In the genomic region with DNA sequence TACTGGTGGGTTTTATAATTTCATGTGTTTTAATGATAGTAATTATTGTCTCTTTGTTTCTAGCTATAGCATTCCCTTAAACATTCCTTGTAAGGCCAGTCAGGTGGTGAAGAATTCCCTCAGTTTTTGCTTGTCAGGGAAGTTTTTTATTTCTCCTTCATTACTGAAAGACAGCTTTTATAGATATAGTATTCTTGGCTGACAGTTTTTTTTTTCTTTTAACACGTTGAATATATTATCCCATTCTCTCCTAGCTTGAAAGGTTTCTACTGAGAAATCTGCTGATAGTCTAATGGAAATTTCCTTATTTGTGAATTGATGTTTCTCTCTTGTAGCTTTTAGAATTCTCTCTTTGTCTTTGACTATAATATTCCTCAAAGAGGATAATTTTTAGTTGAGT, we compare ENCODE assay signal across 28 cellular contexts.
"Had no signal": no experiment of that assay in that cellular context is flagged by ENCODE, and none has a peak within 500 bp of the region (broad histone marks: within the 10 kb centered on the region; RNA-seq: fewer than 3 reads in every experiment).

No MANE protein-coding gene starts in this region.

- H3K27me3 Mint-ChIP-seq: stimulated activated memory B cell treated with anti-CD40 and anti-IgM and Interleukin-4, amounts not matched to agents 10 μg/mL and 1 μg/mL and 100 μg/mL, for 72 hours; stimulated activated naive B cell treated with anti-CD40 and anti-IgM and Interleukin-4, amounts not matched to agents 10 μg/mL and 1 μg/mL and 100 μg/mL, for 72 hours; stimulated activated naive CD8-positive, alpha-beta T cell treated with anti-CD3 and anti-CD28 coated beads, Interleukin-15, amount 100 ng/mL, for 72 hours; stimulated activated naive CD8-positive, alpha-beta T cell treated with anti-CD3 and anti-CD28 coated beads, Interleukin-15, Interleukin-2, amounts not matched to agents 100 ng/mL and 50 ng/mL, for 24 hours; type B pancreatic cell had no signal

- H3K4me1 Mint-ChIP-seq: stimulated activated effector memory CD8-positive, alpha-beta T cell treated with anti-CD3 and anti-CD28 coated beads, Interleukin-12 subunit alpha, Interleukin-12 subunit beta, amount 100 ng/mL, for 72 hours; stimulated activated memory B cell treated with anti-CD40 and anti-IgM and Interleukin-4, amounts not matched to agents 10 μg/mL and 1 μg/mL and 100 μg/mL, for 72 hours; stimulated activated naive B cell treated with anti-CD40 and anti-IgM and Interleukin-4, amounts not matched to agents 10 μg/mL and 1 μg/mL and 100 μg/mL, for 72 hours; stimulated activated naive CD8-positive, alpha-beta T cell treated with anti-CD3 and anti-CD28 coated beads, Interleukin-15, amount 100 ng/mL, for 72 hours had no signal

- DNase-seq: stimulated activated CD4-positive, alpha-beta T cell treated with anti-CD3 and anti-CD28 coated beads, Interleukin-2, amount 100 ng/mL, for 48 hours; stimulated activated CD4-positive, alpha-beta T cell treated with anti-CD3 and anti-CD28 coated beads, Interleukin-4, amount 100 ng/mL, for 1 hour; stimulated activated CD4-positive, alpha-beta T cell treated with anti-CD3 and anti-CD28 coated beads, Interleukin-4, amount 100 ng/mL, for 24 hours; stimulated activated CD4-positive, alpha-beta T cell treated with anti-CD3 and anti-CD28 coated beads, Interleukin-4, amount 100 ng/mL, for 4 hours; stimulated activated CD8-positive, alpha-beta memory T cell treated with anti-CD3 and anti-CD28 coated beads, Interleukin-4, amount 100 ng/mL, for 48 hours; stimulated activated naive B cell treated with anti-CD40 and anti-IgM and Interleukin-4, amounts not matched to agents 10 μg/mL and 1 μg/mL and 100 μg/mL, for 72 hours; stimulated activated naive CD4-positive, alpha-beta T cell; stimulated activated naive CD4-positive, alpha-beta T cell treated with Interleukin-2 at 50 U/mL for 16 hours; stimulated activated naive CD8-positive, alpha-beta T cell treated with anti-CD3 and anti-CD28 coated beads, Interleukin-15, amount 100 ng/mL, for 72 hours; stimulated activated naive CD8-positive, alpha-beta T cell treated with anti-CD3 and anti-CD28 coated beads, Interleukin-15, Interleukin-2, amounts not matched to agents 100 U/mL and 50 U/mL, for 24 hours; stomach; substantia nigra; thyroid gland; tibial artery; transverse colon; trophoblast cell; upper lobe of left lung; upper lobe of right lung; uterus had no signal

- H3K36me3 Mint-ChIP-seq: stimulated activated effector memory CD8-positive, alpha-beta T cell treated with anti-CD3 and anti-CD28 coated beads, Interleukin-12 subunit alpha, Interleukin-12 subunit beta, amount 100 ng/mL, for 72 hours had no signal

- H3K27ac ChIP-seq: stomach, suprapubic skin, testis, thoracic aorta, thyroid gland, tibial artery, tibial nerve, transverse colon, upper lobe of left lung, upper lobe of right lung, uterus, vagina had no signal

- H3K27ac Mint-ChIP-seq: stimulated activated effector memory CD8-positive, alpha-beta T cell treated with anti-CD3 and anti-CD28 coated beads, Interleukin-12 subunit alpha, Interleukin-12 subunit beta, amount 100 ng/mL, for 72 hours; stimulated activated memory B cell treated with anti-CD40 and anti-IgM and Interleukin-4, amounts not matched to agents 10 μg/mL and 1 μg/mL and 100 μg/mL, for 72 hours; stimulated activated naive B cell treated with anti-CD40 and anti-IgM and Interleukin-4, amounts not matched to agents 10 μg/mL and 1 μg/mL and 100 μg/mL, for 72 hours; stimulated activated naive CD8-positive, alpha-beta T cell treated with anti-CD3 and anti-CD28 coated beads, Interleukin-15, amount 100 ng/mL, for 72 hours; stimulated activated naive CD8-positive, alpha-beta T cell treated with anti-CD3 and anti-CD28 coated beads, Interleukin-15, Interleukin-2, amounts not matched to agents 100 ng/mL and 50 ng/mL, for 24 hours; type B pancreatic cell had no signal

- H3K9me3 ChIP-seq: testis, thyroid gland had no signal

- ATAC-seq: stimulated activated effector memory CD8-positive, alpha-beta T cell treated with anti-CD3 and anti-CD28 coated beads, Interleukin-12 subunit alpha, Interleukin-12 subunit beta, amount 100 ng/mL, for 72 hours; stimulated activated memory B cell treated with anti-CD40 and anti-IgM and Interleukin-4, amounts not matched to agents 10 μg/mL and 1 μg/mL and 100 μg/mL, for 72 hours; stimulated activated naive B cell treated with anti-CD40 and anti-IgM and Interleukin-4, amounts not matched to agents 10 μg/mL and 1 μg/mL and 100 μg/mL, for 72 hours; stimulated activated naive CD8-positive, alpha-beta T cell treated with anti-CD3 and anti-CD28 coated beads, Interleukin-15, amount 100 ng/mL, for 72 hours; stimulated activated naive CD8-positive, alpha-beta T cell treated with anti-CD3 and anti-CD28 coated beads, Interleukin-15, Interleukin-2, amounts not matched to agents 100 U/mL and 50 U/mL, for 24 hours; upper lobe of right lung had no signal

- H3K4me1 ChIP-seq: stomach, suprapubic skin, testis, thyroid gland, tibial artery, tibial nerve, transverse colon, upper lobe of left lung, upper lobe of right lung, uterus, vagina had no signal

- H3K4me3 ChIP-seq: stomach, suprapubic skin, testis, thoracic aorta, thyroid gland, tibial artery, tibial nerve, transverse colon, upper lobe of left lung, upper lobe of right lung, uterus, vagina had no signal

- H3K4me3 Mint-ChIP-seq: stimulated activated effector memory CD8-positive, alpha-beta T cell treated with anti-CD3 and anti-CD28 coated beads, Interleukin-12 subunit alpha, Interleukin-12 subunit beta, amount 100 ng/mL, for 72 hours; stimulated activated memory B cell treated with anti-CD40 and anti-IgM and Interleukin-4, amounts not matched to agents 10 μg/mL and 1 μg/mL and 100 μg/mL, for 72 hours; stimulated activated naive B cell treated with anti-CD40 and anti-IgM and Interleukin-4, amounts not matched to agents 10 μg/mL and 1 μg/mL and 100 μg/mL, for 72 hours; stimulated activated naive CD8-positive, alpha-beta T cell treated with anti-CD3 and anti-CD28 coated beads, Interleukin-15, amount 100 ng/mL, for 72 hours; stimulated activated naive CD8-positive, alpha-beta T cell treated with anti-CD3 and anti-CD28 coated beads, Interleukin-15, Interleukin-2, amounts not matched to agents 100 ng/mL and 50 ng/mL, for 24 hours; type B pancreatic cell had no signal

- H3K36me3 ChIP-seq: stomach, suprapubic skin, thoracic aorta, thyroid gland, tibial artery, tibial nerve, transverse colon, upper lobe of left lung, upper lobe of right lung, uterus, vagina had no signal
